1 cellular context compared by ENCODE assay signal in the genomic region with DNA sequence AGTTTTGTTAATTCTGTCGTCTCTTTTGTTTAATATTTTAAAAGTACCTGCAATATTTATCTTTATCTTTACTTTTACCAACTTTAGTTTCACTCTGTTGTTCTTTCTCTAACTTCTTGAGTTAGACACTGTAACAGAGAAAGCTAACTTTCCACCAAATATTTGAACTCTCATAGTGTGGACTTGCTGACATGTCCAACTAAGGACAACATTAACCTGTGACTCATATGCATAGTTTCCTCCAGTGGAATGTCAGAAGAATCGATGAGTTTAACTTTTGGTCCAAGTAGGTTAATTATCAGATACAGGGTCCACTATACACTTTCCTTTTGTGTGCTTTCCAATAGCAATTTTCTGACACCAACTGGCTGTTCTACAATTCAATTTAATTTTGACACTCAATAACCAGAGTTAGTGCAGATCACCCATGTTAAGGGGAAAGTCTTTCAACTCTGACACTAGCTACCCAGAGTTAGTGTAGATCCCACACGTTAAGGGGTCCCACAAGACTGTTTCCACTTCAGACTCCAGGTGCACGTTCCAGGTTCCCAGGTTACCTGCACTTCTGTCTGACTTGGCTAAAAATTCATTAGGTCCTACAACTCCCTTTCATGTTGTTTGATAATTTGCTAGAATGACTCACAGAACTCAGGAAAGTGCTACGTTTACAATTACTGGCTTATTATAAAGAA.
TF ChIP-seq lines count a peak whose summit lies in the region.

No MANE protein-coding gene starts in this region.

TF ChIP-seq in GM23338, 12 proteins besides CTCF, POLR2A, EP300 and RAD21:
- TF ChIP-seq, protein P1, sequence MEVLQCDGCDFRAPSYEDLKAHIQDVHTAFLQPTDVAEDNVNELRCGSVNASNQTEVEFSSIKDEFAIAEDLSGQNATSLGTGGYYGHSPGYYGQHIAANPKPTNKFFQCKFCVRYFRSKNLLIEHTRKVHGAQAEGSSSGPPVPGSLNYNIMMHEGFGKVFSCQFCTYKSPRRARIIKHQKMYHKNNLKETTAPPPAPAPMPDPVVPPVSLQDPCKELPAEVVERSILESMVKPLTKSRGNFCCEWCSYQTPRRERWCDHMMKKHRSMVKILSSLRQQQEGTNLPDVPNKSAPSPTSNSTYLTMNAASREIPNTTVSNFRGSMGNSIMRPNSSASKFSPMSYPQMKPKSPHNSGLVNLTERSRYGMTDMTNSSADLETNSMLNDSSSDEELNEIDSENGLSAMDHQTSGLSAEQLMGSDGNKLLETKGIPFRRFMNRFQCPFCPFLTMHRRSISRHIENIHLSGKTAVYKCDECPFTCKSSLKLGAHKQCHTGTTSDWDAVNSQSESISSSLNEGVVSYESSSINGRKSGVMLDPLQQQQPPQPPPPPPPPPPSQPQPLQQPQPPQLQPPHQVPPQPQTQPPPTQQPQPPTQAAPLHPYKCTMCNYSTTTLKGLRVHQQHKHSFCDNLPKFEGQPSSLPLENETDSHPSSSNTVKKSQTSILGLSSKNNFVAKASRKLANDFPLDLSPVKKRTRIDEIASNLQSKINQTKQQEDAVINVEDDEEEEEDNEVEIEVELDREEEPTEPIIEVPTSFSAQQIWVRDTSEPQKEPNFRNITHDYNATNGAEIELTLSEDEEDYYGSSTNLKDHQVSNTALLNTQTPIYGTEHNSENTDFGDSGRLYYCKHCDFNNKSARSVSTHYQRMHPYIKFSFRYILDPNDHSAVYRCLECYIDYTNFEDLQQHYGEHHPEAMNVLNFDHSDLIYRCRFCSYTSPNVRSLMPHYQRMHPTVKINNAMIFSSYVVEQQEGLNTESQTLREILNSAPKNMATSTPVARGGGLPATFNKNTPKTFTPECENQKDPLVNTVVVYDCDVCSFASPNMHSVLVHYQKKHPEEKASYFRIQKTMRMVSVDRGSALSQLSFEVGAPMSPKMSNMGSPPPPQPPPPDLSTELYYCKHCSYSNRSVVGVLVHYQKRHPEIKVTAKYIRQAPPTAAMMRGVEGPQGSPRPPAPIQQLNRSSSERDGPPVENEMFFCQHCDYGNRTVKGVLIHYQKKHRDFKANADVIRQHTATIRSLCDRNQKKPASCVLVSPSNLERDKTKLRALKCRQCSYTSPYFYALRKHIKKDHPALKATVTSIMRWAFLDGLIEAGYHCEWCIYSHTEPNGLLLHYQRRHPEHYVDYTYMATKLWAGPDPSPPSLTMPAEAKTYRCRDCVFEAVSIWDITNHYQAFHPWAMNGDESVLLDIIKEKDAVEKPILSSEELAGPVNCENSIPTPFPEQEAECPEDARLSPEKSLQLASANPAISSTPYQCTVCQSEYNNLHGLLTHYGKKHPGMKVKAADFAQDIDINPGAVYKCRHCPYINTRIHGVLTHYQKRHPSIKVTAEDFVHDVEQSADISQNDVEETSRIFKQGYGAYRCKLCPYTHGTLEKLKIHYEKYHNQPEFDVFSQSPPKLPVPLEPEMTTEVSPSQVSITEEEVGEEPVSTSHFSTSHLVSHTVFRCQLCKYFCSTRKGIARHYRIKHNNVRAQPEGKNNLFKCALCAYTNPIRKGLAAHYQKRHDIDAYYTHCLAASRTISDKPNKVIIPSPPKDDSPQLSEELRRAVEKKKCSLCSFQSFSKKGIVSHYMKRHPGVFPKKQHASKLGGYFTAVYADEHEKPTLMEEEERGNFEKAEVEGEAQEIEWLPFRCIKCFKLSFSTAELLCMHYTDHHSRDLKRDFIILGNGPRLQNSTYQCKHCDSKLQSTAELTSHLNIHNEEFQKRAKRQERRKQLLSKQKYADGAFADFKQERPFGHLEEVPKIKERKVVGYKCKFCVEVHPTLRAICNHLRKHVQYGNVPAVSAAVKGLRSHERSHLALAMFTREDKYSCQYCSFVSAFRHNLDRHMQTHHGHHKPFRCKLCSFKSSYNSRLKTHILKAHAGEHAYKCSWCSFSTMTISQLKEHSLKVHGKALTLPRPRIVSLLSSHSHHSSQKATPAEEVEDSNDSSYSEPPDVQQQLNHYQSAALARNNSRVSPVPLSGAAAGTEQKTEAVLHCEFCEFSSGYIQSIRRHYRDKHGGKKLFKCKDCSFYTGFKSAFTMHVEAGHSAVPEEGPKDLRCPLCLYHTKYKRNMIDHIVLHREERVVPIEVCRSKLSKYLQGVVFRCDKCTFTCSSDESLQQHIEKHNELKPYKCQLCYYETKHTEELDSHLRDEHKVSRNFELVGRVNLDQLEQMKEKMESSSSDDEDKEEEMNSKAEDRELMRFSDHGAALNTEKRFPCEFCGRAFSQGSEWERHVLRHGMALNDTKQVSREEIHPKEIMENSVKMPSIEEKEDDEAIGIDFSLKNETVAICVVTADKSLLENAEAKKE (CRISPR knock-in tag; IDR thresholded peaks at IDR 0.05): no peak
- TF ChIP-seq CREB1 (CRISPR knock-in tag; IDR thresholded peaks at IDR 0.05; ENCODE audit: low read depth) (no peak), STAT1 (IDR thresholded peaks at IDR 0.05; ENCODE audit: unreplicated experiment) (no peak), EZH2phosphoT487 (IDR thresholded peaks at IDR 0.05; ENCODE audit: unreplicated experiment) (no peak), POLR2AphosphoS5 (IDR thresholded peaks at IDR 0.05; ENCODE audit: low read depth) (no peak), ZNF331 (CRISPR knock-in tag; IDR thresholded peaks at IDR 0.05; ENCODE audit: low read depth) (no peak), ZNF114 (CRISPR knock-in tag; IDR thresholded peaks at IDR 0.05) (no peak), NANOG (IDR thresholded peaks at IDR 0.05; ENCODE audit: borderline replicate concordance) (no peak)
- TF ChIP-seq, protein P2, sequence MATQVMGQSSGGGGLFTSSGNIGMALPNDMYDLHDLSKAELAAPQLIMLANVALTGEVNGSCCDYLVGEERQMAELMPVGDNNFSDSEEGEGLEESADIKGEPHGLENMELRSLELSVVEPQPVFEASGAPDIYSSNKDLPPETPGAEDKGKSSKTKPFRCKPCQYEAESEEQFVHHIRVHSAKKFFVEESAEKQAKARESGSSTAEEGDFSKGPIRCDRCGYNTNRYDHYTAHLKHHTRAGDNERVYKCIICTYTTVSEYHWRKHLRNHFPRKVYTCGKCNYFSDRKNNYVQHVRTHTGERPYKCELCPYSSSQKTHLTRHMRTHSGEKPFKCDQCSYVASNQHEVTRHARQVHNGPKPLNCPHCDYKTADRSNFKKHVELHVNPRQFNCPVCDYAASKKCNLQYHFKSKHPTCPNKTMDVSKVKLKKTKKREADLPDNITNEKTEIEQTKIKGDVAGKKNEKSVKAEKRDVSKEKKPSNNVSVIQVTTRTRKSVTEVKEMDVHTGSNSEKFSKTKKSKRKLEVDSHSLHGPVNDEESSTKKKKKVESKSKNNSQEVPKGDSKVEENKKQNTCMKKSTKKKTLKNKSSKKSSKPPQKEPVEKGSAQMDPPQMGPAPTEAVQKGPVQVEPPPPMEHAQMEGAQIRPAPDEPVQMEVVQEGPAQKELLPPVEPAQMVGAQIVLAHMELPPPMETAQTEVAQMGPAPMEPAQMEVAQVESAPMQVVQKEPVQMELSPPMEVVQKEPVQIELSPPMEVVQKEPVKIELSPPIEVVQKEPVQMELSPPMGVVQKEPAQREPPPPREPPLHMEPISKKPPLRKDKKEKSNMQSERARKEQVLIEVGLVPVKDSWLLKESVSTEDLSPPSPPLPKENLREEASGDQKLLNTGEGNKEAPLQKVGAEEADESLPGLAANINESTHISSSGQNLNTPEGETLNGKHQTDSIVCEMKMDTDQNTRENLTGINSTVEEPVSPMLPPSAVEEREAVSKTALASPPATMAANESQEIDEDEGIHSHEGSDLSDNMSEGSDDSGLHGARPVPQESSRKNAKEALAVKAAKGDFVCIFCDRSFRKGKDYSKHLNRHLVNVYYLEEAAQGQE (IDR thresholded peaks at IDR 0.05; ENCODE audit: unreplicated experiment): no peak
- TF ChIP-seq, protein P3, sequence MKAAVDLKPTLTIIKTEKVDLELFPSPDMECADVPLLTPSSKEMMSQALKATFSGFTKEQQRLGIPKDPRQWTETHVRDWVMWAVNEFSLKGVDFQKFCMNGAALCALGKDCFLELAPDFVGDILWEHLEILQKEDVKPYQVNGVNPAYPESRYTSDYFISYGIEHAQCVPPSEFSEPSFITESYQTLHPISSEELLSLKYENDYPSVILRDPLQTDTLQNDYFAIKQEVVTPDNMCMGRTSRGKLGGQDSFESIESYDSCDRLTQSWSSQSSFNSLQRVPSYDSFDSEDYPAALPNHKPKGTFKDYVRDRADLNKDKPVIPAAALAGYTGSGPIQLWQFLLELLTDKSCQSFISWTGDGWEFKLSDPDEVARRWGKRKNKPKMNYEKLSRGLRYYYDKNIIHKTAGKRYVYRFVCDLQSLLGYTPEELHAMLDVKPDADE (IDR thresholded peaks at IDR 0.05): no peak
